ENCODE assay signal across 28 cellular contexts in the genomic region with DNA sequence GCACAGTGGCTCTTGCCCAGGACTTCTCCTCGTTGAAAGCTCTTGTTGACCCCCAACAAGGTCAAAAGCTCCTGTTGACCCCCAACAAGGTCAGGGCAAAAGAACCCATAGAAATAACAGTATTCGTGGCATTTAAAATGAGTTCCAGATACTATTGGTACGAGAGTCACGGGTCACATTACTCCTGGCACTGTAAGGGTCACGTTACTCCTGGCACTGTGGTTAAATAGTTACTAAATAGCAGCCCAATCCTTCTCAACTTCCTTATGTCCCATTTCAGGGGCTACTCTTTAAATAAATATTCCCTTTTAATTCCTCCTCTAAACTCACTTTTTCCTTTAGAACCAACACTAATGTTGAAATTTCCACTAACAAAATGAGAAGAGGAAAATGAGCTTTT. TPM values are rescaled to one million over a fixed set of nuclear protein-coding genes. Genes with fewer than 3 reads are reported as not detected.
"Had no signal": no experiment of that assay in that cellular context is flagged by ENCODE, and none has a peak within 500 bp of the region (broad histone marks: within the 10 kb centered on the region; RNA-seq: fewer than 3 reads in every experiment).

No MANE protein-coding gene starts in this region.

- H3K4me3 ChIP-seq: adrenal gland, SK-N-MC had no signal

- H3K9me3 ChIP-seq: adrenal gland had no signal

- H3K9ac ChIP-seq: KMS-11 had no signal

- H3K4me2 ChIP-seq: KMS-11 had no signal

- FAIRE-seq: bronchial epithelial cell had no signal

- H3K36me3 ChIP-seq: adrenal gland had no signal

- DNase-seq: activated CD4-positive, alpha-beta memory T cell treated with anti-CD3 and anti-CD28 coated beads for 36 hours; activated CD4-positive, alpha-beta T cell treated with anti-CD3 and anti-CD28 coated beads, Interleukin-2, amount 10 ng/mL, durations not matched to agents 7 days and 5 days; activated CD4-positive, CD25-positive, alpha-beta regulatory T cell; activated gamma-delta T cell; activated naive CD4-positive, alpha-beta T cell treated with anti-CD3 and anti-CD28 coated beads, Interleukin-2, amount 50 U/mL, for 16 hours; activated naive CD8-positive, alpha-beta T cell treated with anti-CD3 and anti-CD28 coated beads, Interleukin-2, amount 10 ng/mL, durations not matched to agents 7 days and 5 days; activated T-cell treated with anti-CD3 and anti-CD28 coated beads for 4 hours; activated T-cell treated with anti-CD3 and anti-CD28 coated beads, Interleukin-2, amount 50 U/mL, for 48 hours; adrenal gland; anterior cingulate cortex; NCI-H1092; NCI-H1417; NCI-H1930; NCI-H2171; NCI-H2227 treated with DMSO at 0.1 percent for 48 hours; NCI-H446 treated with DMSO at 0.1 percent for 48 hours; NCI-H524 treated with DMSO at 0.1 percent for 48 hours; NCI-H82; RPMI8226; T-helper 1 cell had no signal

- H3K4me1 ChIP-seq: adrenal gland had no signal

- H3K27ac ChIP-seq: adrenal gland, KMS-11, SK-N-MC, VCaP had no signal

- H3K27me3 ChIP-seq: adrenal gland had no signal

RNA-seq across cellular contexts. Expression of a gene that starts 18.2 kb away (rescaled TPM):
- total RNA-seq: activated CD4-positive, alpha-beta memory T cell treated with anti-CD3 and anti-CD28 coated beads for 36 hours; activated CD4-positive, alpha-beta T cell treated with anti-CD3 and anti-CD28 coated beads, Interleukin-2, amount 10 ng/mL, durations not matched to agents 7 days and 5 days; activated CD8-positive, alpha-beta memory T cell treated with anti-CD3 and anti-CD28 coated beads for 36 hours; activated naive CD8-positive, alpha-beta T cell treated with anti-CD3 and anti-CD28 coated beads, Interleukin-2, amount 10 ng/mL, durations not matched to agents 7 days and 5 days; activated T-helper 17 cell treated with anti-CD3 and anti-CD28 coated beads, Interleukin-2, amount 50 U/mL, for 72 hours; bronchial epithelial cell; MCF 10A; T-helper 2 cell treated with Interferon-gamma antibody and Interleukin-4, amounts not matched to agents 100 ng/mL and 5 ng/mL, for 36 hours had no signal
